8 cellular contexts compared by ENCODE assay signal in the genomic region with DNA sequence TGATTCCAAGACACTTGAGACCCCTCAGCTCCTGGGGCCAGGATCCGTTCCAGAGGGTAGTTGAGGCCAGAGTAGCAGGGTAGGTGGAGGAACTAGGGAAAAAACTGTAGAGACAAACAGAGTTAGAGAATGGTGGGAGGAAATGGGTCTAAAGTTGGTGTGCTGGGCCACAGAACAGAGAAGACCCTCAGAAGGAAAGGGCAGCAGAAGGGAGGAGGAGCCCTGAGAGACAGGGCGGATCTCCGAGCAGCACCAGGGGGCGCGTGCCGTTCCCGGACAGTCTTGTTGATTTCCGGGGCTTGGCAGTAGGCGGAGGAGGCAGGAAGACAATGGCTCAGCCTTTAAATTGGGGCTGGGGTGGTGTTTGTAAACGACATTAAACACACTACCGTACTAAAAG. TPM values are rescaled to one million over a fixed set of nuclear protein-coding genes. Genes with fewer than 3 reads are reported as not detected.
DNase-seq lines count a peak whose midpoint lies in the region; ATAC-seq, FAIRE-seq and TF ChIP-seq lines count a peak whose summit lies in the region.

No MANE protein-coding gene starts in this region.

- intact Hi-C loops in Caco-2 (cut with micrococcal nuclease; ENCODE audit: unreplicated experiment): loop anchor here (1.0 kb wide), 1 partner anchor 134 kb away; no protein-coding TSS in a partner anchor

- FAIRE-seq in GM19239 (lab: Jason Lieb, UNC): no peak

- CTCF ChIA-PET in Caco-2 (lab: Charles Lee): interaction anchor here (2.3 kb wide), 1 partner anchor 135 kb away, joined by 23 read pairs; no protein-coding TSS in a partner anchor

- peaks cover 18% of the 10 kb centered on the region for H3K4me1 Mint-ChIP-seq in Caco-2 (ENCODE audit: low read depth, unreplicated experiment)

- H3K4me2 ChIP-seq in Loucy (ENCODE audit: low read depth, low read length, poor library complexity, severe bottlenecking): peak overlapping the region; percentile 95

- no peaks in the 10 kb centered on the region for H3K9me2 ChIP-seq in Loucy (replicated peaks; ENCODE audit: low read depth, low read length)

- POLR2A ChIA-PET in Caco-2 (lab: Charles Lee): no interaction called here

- H3K4me3 Mint-ChIP-seq in Caco-2 (ENCODE audit: unreplicated experiment): peak overlapping the region; percentile 15

- H3K9me3 Mint-ChIP-seq in Caco-2 (ENCODE audit: unreplicated experiment): no peaks in the 10 kb centered on the region

- no peaks in the 10 kb centered on the region; the same call in 1 of the 2 replicates for H3K27me3 ChIP-seq in Caco-2 (replicated peaks; ENCODE audit: control insufficient read depth, insufficient read depth, low read length)
- H3K27me3 ChIP-seq in Loucy (ENCODE audit: insufficient read depth, low read length, poor library complexity, severe bottlenecking): no peaks in the 10 kb centered on the region

- no peak overlapping the region for H3K9ac ChIP-seq in Loucy (ENCODE audit: low read depth, low read length, poor library complexity, severe bottlenecking)

- no peaks in the 10 kb centered on the region for H3K36me3 ChIP-seq in Caco-2 (ENCODE audit: control insufficient read depth, insufficient read depth, low read length)
- H3K36me3 ChIP-seq in Loucy (ENCODE audit: insufficient read depth, low read length): no peaks in the 10 kb centered on the region

- DNase-seq in Caco-2 (peak; percentile 40 to 60), astrocyte of the cerebellum (ENCODE audit: low read depth) (no peak), myocyte (ENCODE audit: low read depth) (peak; percentile 44), NCI-H1694 treated with DMSO at 0.1 percent for 48 hours (lab: John Stamatoyannopoulos, UW) (no peak), GF-D8 (lab: John Stamatoyannopoulos, UW) (no peak), GM19239 (ENCODE audit: insufficient read length, low spot score) (no peak)

- peak overlapping the region; percentile 89 for H2AFZ ChIP-seq in Loucy (ENCODE audit: low read length)

- no peaks in the 10 kb centered on the region for H3K79me2 ChIP-seq in Loucy (ENCODE audit: insufficient read depth, low read length)

- peaks cover 28% of the 10 kb centered on the region for H3K27me3 Mint-ChIP-seq in Caco-2 (ENCODE audit: insufficient read depth, unreplicated experiment)

- BruUV-seq in Caco-2 (replicated peaks; lab: Mats Ljungman, UMichigan): no TSS peak

- H4K20me1 ChIP-seq in Loucy (ENCODE audit: insufficient read depth, low read length, poor library complexity, severe bottlenecking): no peaks in the 10 kb centered on the region

- H3K9me3 ChIP-seq in Caco-2: no peaks in the 10 kb centered on the region
- H3K9me3 ChIP-seq in Loucy (ENCODE audit: insufficient read depth, low read depth, low read length): no peaks in the 10 kb centered on the region

- no peaks in the 10 kb centered on the region for H3F3A ChIP-seq in Loucy (ENCODE audit: low read depth)

- no peak overlapping the region for H3K4me3 ChIP-seq in Caco-2 (ENCODE audit: low read depth, low read length)
- peak overlapping the region; percentile 57 for H3K4me3 ChIP-seq in Loucy (ENCODE audit: low read length, poor library complexity, severe bottlenecking)
- H3K4me3 ChIP-seq in astrocyte of the cerebellum (ENCODE audit: low read depth, low read length): no peak overlapping the region

- H3K4me1 ChIP-seq in Caco-2: no peaks in the 10 kb centered on the region
- H3K4me1 ChIP-seq in Loucy (ENCODE audit: insufficient read depth, low read length, poor library complexity, severe bottlenecking): peaks cover 19% of the 10 kb centered on the region

- H3K27ac Mint-ChIP-seq in Caco-2 (ENCODE audit: unreplicated experiment): no peak overlapping the region

- no peak for ATAC-seq in HG02884 (IDR thresholded peaks at IDR 0.05; ENCODE audit: unreplicated experiment)

- peak; percentile 27 to 59 for TF ChIP-seq CTCF in Caco-2 (IDR thresholded peaks at IDR 0.05; ENCODE audit: insufficient read depth in 1 of 2, low read depth in 1 of 2, low read length in 1 of 2, severe bottlenecking in 1 of 2, unreplicated experiment in 1 of 2)
- TF ChIP-seq CTCF in Loucy (conservative IDR thresholded peaks at IDR 0.05; ENCODE audit: low read length): peak; percentile 62
- peak; percentile 14 for TF ChIP-seq CTCF in astrocyte of the cerebellum (IDR thresholded peaks at IDR 0.05; ENCODE audit: low read depth, low read length, missing control alignments)

- no peaks in the 10 kb centered on the region for H3K36me3 Mint-ChIP-seq in Caco-2 (ENCODE audit: insufficient read depth, unreplicated experiment)

- in situ Hi-C loops in astrocyte of the cerebellum (cut with HindIII; ENCODE audit: low sequenced_read_pairs): no loop called here

RNA-seq across cellular contexts. Expression of gene CECR2, which starts 2.4 kb away (rescaled TPM):
- 1.1 TPM in 2 replicates for total RNA-seq in Caco-2 (2022)
- total RNA-seq in myocyte: 5.3 and 11.3 TPM in 2 replicates
- polyA plus RNA-seq in myocyte (2012): 1.5 TPM

Comparison
In these comparisons a context has a peak if more than half of its experiments do, and no peak if none do; other contexts are left out.
1. DNase-seq: peak in Caco-2 (2 of 2) and myocyte (single experiment); none in astrocyte of the cerebellum (single experiment), NCI-H1694 treated with DMSO at 0.1 percent for 48 hours (single experiment), GF-D8 (single experiment) and GM19239 (single experiment).
2. Peak in every context shown above with its lines, with median percentiles within 50 percentile points of each other: CTCF ChIP-seq.